Comparison of ENCODE assay signal across 1 cellular context in the genomic region with DNA sequence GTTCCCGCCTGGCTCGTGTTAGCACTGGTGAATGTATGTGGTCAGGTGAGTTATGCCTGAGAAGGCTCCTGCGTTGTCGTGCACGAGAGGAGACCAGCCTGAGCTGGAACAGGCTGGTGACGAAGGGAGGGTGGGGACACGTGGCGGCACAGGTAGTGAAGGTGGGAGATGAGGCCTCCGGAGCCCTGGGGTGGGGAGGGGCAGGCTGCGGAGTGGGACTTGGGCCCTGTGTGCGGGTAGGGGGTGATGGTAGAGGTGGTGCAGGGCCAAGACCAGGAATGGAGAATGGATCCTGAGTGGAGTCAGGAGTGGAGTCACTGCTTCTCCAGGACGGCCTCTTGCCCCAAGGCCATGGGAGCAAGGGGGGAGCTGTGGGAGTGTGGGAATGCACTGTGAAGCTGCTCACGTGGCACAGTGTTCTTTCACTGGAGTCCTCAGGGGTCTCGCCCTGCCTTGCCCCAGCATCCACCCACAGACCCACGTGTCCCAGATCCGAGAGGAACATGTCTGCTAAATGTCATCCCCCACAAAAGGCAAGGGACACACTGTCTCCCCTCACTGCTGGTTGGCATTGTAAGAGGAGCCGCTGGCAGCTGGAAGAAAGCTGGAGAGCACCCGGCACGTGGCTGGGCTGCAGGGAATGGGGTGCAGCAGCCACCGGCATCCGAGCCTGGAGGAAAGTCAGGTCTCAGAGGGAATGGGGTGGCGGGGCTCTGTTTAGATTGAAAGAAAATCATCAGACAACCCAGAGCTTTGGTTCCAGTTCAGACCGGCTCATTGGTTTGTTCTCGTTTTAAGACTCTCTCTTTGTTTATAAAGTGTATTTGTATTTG.
TF ChIP-seq lines count a peak whose summit lies in the region.

No MANE protein-coding gene starts in this region.

TF ChIP-seq in WTC11, 78 proteins besides CTCF, POLR2A, EP300 and RAD21 (continued from another document):
- TF ChIP-seq, protein P1, sequence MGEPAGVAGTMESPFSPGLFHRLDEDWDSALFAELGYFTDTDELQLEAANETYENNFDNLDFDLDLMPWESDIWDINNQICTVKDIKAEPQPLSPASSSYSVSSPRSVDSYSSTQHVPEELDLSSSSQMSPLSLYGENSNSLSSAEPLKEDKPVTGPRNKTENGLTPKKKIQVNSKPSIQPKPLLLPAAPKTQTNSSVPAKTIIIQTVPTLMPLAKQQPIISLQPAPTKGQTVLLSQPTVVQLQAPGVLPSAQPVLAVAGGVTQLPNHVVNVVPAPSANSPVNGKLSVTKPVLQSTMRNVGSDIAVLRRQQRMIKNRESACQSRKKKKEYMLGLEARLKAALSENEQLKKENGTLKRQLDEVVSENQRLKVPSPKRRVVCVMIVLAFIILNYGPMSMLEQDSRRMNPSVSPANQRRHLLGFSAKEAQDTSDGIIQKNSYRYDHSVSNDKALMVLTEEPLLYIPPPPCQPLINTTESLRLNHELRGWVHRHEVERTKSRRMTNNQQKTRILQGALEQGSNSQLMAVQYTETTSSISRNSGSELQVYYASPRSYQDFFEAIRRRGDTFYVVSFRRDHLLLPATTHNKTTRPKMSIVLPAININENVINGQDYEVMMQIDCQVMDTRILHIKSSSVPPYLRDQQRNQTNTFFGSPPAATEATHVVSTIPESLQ (CRISPR knock-in tag; IDR thresholded peaks at IDR 0.05), result no peak
- TF ChIP-seq, protein P2, sequence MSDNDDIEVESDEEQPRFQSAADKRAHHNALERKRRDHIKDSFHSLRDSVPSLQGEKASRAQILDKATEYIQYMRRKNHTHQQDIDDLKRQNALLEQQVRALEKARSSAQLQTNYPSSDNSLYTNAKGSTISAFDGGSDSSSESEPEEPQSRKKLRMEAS (CRISPR knock-in tag; IDR thresholded peaks at IDR 0.05), result no peak
- no peak for TF ChIP-seq RORB (CRISPR knock-in tag; IDR thresholded peaks at IDR 0.05)
- TF ChIP-seq, protein P3, sequence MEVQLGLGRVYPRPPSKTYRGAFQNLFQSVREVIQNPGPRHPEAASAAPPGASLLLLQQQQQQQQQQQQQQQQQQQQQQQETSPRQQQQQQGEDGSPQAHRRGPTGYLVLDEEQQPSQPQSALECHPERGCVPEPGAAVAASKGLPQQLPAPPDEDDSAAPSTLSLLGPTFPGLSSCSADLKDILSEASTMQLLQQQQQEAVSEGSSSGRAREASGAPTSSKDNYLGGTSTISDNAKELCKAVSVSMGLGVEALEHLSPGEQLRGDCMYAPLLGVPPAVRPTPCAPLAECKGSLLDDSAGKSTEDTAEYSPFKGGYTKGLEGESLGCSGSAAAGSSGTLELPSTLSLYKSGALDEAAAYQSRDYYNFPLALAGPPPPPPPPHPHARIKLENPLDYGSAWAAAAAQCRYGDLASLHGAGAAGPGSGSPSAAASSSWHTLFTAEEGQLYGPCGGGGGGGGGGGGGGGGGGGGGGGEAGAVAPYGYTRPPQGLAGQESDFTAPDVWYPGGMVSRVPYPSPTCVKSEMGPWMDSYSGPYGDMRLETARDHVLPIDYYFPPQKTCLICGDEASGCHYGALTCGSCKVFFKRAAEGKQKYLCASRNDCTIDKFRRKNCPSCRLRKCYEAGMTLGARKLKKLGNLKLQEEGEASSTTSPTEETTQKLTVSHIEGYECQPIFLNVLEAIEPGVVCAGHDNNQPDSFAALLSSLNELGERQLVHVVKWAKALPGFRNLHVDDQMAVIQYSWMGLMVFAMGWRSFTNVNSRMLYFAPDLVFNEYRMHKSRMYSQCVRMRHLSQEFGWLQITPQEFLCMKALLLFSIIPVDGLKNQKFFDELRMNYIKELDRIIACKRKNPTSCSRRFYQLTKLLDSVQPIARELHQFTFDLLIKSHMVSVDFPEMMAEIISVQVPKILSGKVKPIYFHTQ (CRISPR knock-in tag; IDR thresholded peaks at IDR 0.05), result no peak
- TF ChIP-seq IRF2 (CRISPR knock-in tag; IDR thresholded peaks at IDR 0.05; ENCODE audit: borderline replicate concordance, low read depth), result no peak
- TF ChIP-seq ZNF121 (CRISPR knock-in tag; IDR thresholded peaks at IDR 0.05), result no peak
